8 cellular contexts compared by ENCODE assay signal in genomic region chr1:84853743-84854721, GRCh38.
DNase-seq lines count a peak whose midpoint lies in the region; ATAC-seq and TF ChIP-seq lines count a peak whose summit lies in the region.

No MANE protein-coding gene starts in this region.

- TF ChIP-seq CTCF in coronary artery (IDR thresholded peaks at IDR 0.05) = no peak

- no peak overlapping the region for H3K27ac ChIP-seq in coronary artery

- DNase-seq in EH (ENCODE audit: low read depth) = peak; percentile 83
- DNase-seq in T1000 (lab: John Stamatoyannopoulos, UW) = peak; percentile 18
- DNase-seq in fibroblast of gingiva (ENCODE audit: low read depth) = peak; percentile 37
- peak; percentile 68 for DNase-seq in stromal cell of bone marrow (ENCODE audit: low read depth)
- DNase-seq in NCI-H2029 (lab: John Stamatoyannopoulos, UW) = no peak
- DNase-seq in coronary artery (ENCODE audit: low spot score) = no peak

- peak; percentile 90 for ATAC-seq in GM19467 (IDR thresholded peaks at IDR 0.05; ENCODE audit: unreplicated experiment)
- ATAC-seq in HG03460 (IDR thresholded peaks at IDR 0.05; ENCODE audit: unreplicated experiment) = peak; percentile 98

- H3K4me3 ChIP-seq in coronary artery = no peak overlapping the region

Comparison
In these comparisons a context has a peak if more than half of its experiments do, and no peak if none do; other contexts are left out.
1. DNase-seq: peak in EH (single experiment), T1000 (single experiment), fibroblast of gingiva (single experiment) and stromal cell of bone marrow (single experiment); none in NCI-H2029 (single experiment) and coronary artery (single experiment).